Comparison of ENCODE assay signal across 7 cellular contexts in the genomic region with DNA sequence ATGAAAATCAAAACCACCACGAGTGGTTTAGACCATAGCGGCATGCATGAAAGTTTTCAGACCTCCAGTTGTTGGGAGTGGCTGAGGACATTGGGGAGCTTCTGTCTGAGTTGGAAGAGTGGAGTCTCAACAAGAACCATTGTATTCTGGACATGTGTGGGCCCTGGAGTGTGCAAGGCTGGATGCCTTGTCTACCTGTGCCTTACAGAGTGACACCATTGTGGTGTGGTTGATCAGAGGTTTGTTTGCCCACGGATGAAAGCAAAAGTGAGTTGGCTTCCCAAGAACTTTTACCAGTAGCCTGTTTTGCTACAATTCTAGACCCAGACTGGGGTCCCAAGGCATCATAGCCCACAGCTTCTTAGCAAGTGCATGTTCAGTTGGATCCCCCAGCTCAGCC. TPM values are rescaled to one million over a fixed set of nuclear protein-coding genes. Genes with fewer than 3 reads are reported as not detected.
DNase-seq lines count a peak whose midpoint lies in the region; ATAC-seq, FAIRE-seq and TF ChIP-seq lines count a peak whose summit lies in the region.
"Not testable (repeated sequence)": the region's sequence is repeated elsewhere in the genome, so short reads cannot be mapped to it uniquely, and the experiment has no call there.

No MANE protein-coding gene starts in this region.

- not testable (repeated sequence) for H3K27ac ChIP-seq in K562 (ENCODE audit: extremely low read depth, low read depth, low read length)

- H3K27me3 Mint-ChIP-seq in activated CD4-positive, alpha-beta T cell treated with anti-CD3 and anti-CD28 coated beads for 36 hours; activated CD8-positive, alpha-beta T cell treated with anti-CD3 and anti-CD28 coated beads for 36 hours; activated naive CD8-positive, alpha-beta T cell treated with anti-CD3 and anti-CD28 coated beads, Interleukin-2, amount 50 U/mL, for 24 hours: not testable (repeated sequence)

- POLR2A ChIA-PET in activated CD4-positive, alpha-beta T cell treated with anti-CD3 and anti-CD28 coated beads for 36 hours (lab: Charles Lee); activated CD8-positive, alpha-beta T cell treated with anti-CD3 and anti-CD28 coated beads for 36 hours (lab: Charles Lee); K562 (lab: Yijun Ruan, JAX): not testable (repeated sequence)

- WGBS in K562 (ENCODE audit: insufficient coverage, low coverage, missing lambda C conversion rate) = 91% methylated on average over 3 of the region's 3 CpGs

- TF ChIP-seq POLR2A in K562 (conservative IDR thresholded peaks at IDR 0.05) = not testable (repeated sequence)

- not testable (repeated sequence) for H3K27me3 ChIP-seq in K562 (ENCODE audit: control insufficient read depth in 2 of 2, insufficient read depth in 2 of 2, low read length in 2 of 2)

- not testable (repeated sequence) for H4K20me1 ChIP-seq in K562 (replicated peaks; ENCODE audit: control insufficient read depth, insufficient read depth, low read length)

- H3K9me1 ChIP-seq in K562 (ENCODE audit: control insufficient read depth, insufficient read depth, low read length) = not testable (repeated sequence)

- not testable (repeated sequence) for H3K4me1 Mint-ChIP-seq in activated CD4-positive, alpha-beta T cell treated with anti-CD3 and anti-CD28 coated beads for 36 hours; activated CD8-positive, alpha-beta T cell treated with anti-CD3 and anti-CD28 coated beads for 36 hours (ENCODE audit: low read depth)
- H3K4me1 Mint-ChIP-seq in activated naive CD8-positive, alpha-beta T cell treated with anti-CD3 and anti-CD28 coated beads, Interleukin-2, amount 50 U/mL, for 24 hours = peaks cover 13% of the 10 kb centered on the region

- not testable (repeated sequence) for DNase-seq in activated CD4-positive, alpha-beta T cell treated with anti-CD3 and anti-CD28 coated beads for 36 hours; activated naive CD8-positive, alpha-beta T cell treated with anti-CD3 and anti-CD28 coated beads, Interleukin-2, amount 50 U/mL, for 24 hours; K562 (ENCODE audit: extremely low read depth in 1 of 4, low spot score in 3 of 4); stimulated activated naive CD8-positive, alpha-beta T cell treated with anti-CD3 and anti-CD28 coated beads, Interleukin-15, Interleukin-2, amounts not matched to agents 100 U/mL and 50 U/mL, for 24 hours
- peak; percentile 8 for DNase-seq in activated CD4-positive, alpha-beta T cell treated with anti-CD3 and anti-CD28 coated beads for 48 hours
- peak; percentile 2 for DNase-seq in activated CD8-positive, alpha-beta T cell treated with anti-CD3 and anti-CD28 coated beads for 36 hours
- peak; percentile 23 for DNase-seq in stimulated activated CD8-positive, alpha-beta memory T cell treated with anti-CD3 and anti-CD28 coated beads, Interleukin-4, amount 100 ng/mL, for 48 hours

- not testable (repeated sequence) for FAIRE-seq in K562 (lab: Jason Lieb, UNC)

- not testable (repeated sequence) for H3K9me3 Mint-ChIP-seq in activated CD4-positive, alpha-beta T cell treated with anti-CD3 and anti-CD28 coated beads for 36 hours (ENCODE audit: low read depth); activated CD8-positive, alpha-beta T cell treated with anti-CD3 and anti-CD28 coated beads for 36 hours; activated naive CD8-positive, alpha-beta T cell treated with anti-CD3 and anti-CD28 coated beads, Interleukin-2, amount 50 U/mL, for 24 hours

- not testable (repeated sequence) for TF ChIP-seq CTCF in activated CD8-positive, alpha-beta T cell treated with anti-CD3 and anti-CD28 coated beads for 36 hours (IDR thresholded peaks at IDR 0.05); K562 (IDR thresholded peaks at IDR 0.05 in 2 of 3, conservative IDR thresholded peaks at IDR 0.05 in 1 of 3; ENCODE audit: insufficient read depth in 2 of 3, low read depth in 1 of 3, low read length in 3 of 3)

- in situ Hi-C loops in K562 (cut with MboI) = not testable (repeated sequence)

- not testable (repeated sequence) for H3K4me3 ChIP-seq in K562

- H3K4me2 ChIP-seq in K562 (ENCODE audit: insufficient read depth, low read length) = not testable (repeated sequence)

- H3K36me3 ChIP-seq in K562 (ENCODE audit: control insufficient read depth, insufficient read depth, low read length) = not testable (repeated sequence)

- H3K9ac ChIP-seq in K562 (ENCODE audit: insufficient read depth in 1 of 2, low read depth in 2 of 2, low read length in 2 of 2) = not testable (repeated sequence)

- not testable (repeated sequence) for H3K4me3 Mint-ChIP-seq in activated CD4-positive, alpha-beta T cell treated with anti-CD3 and anti-CD28 coated beads for 36 hours; activated CD8-positive, alpha-beta T cell treated with anti-CD3 and anti-CD28 coated beads for 36 hours; activated naive CD8-positive, alpha-beta T cell treated with anti-CD3 and anti-CD28 coated beads, Interleukin-2, amount 50 U/mL, for 24 hours

- TF ChIP-seq RAD21 in K562 (CRISPR knock-in tag; conservative IDR thresholded peaks at IDR 0.05 in 1 of 2, IDR thresholded peaks at IDR 0.05 in 1 of 2) = not testable (repeated sequence)

- H2AFZ ChIP-seq in K562 (ENCODE audit: low read depth, low read length) = not testable (repeated sequence)

- CTCF ChIA-PET in activated CD4-positive, alpha-beta T cell treated with anti-CD3 and anti-CD28 coated beads for 36 hours (lab: Charles Lee); activated CD8-positive, alpha-beta T cell treated with anti-CD3 and anti-CD28 coated beads for 36 hours (lab: Charles Lee); K562 (lab: Yijun Ruan, JAX; ENCODE audit: low intra/inter-chr PET ratio): not testable (repeated sequence)

- H3K27ac Mint-ChIP-seq in activated CD4-positive, alpha-beta T cell treated with anti-CD3 and anti-CD28 coated beads for 36 hours; activated CD8-positive, alpha-beta T cell treated with anti-CD3 and anti-CD28 coated beads for 36 hours; activated naive CD8-positive, alpha-beta T cell treated with anti-CD3 and anti-CD28 coated beads, Interleukin-2, amount 50 U/mL, for 24 hours: not testable (repeated sequence)

- BruUV-seq in K562 (replicated peaks; lab: Mats Ljungman, UMichigan) = not testable (repeated sequence)

- not testable (repeated sequence) for H3K4me1 ChIP-seq in K562 (replicated peaks in 1 of 2; ENCODE audit: control insufficient read depth in 2 of 2, insufficient read depth in 2 of 2, low read length in 2 of 2)

- H3K36me3 Mint-ChIP-seq in activated CD4-positive, alpha-beta T cell treated with anti-CD3 and anti-CD28 coated beads for 36 hours (ENCODE audit: low read depth) = peaks cover 14% of the 10 kb centered on the region
- peaks cover 11% of the 10 kb centered on the region for H3K36me3 Mint-ChIP-seq in activated CD8-positive, alpha-beta T cell treated with anti-CD3 and anti-CD28 coated beads for 36 hours (ENCODE audit: low read depth)
- H3K36me3 Mint-ChIP-seq in activated naive CD8-positive, alpha-beta T cell treated with anti-CD3 and anti-CD28 coated beads, Interleukin-2, amount 50 U/mL, for 24 hours (ENCODE audit: low read depth) = peaks cover 11% of the 10 kb centered on the region

- ATAC-seq in activated CD4-positive, alpha-beta T cell treated with anti-CD3 and anti-CD28 coated beads for 36 hours = peak; percentile 33
- not testable (repeated sequence) for ATAC-seq in activated CD8-positive, alpha-beta T cell treated with anti-CD3 and anti-CD28 coated beads for 36 hours
- ATAC-seq in activated naive CD8-positive, alpha-beta T cell treated with anti-CD3 and anti-CD28 coated beads, Interleukin-2, amount 50 U/mL, for 24 hours = peak; percentile 63
- ATAC-seq in K562 = 0 out of 3 replicates have a peak, but pooled peaks have one; percentile 49
- peak; percentile 63 for ATAC-seq in stimulated activated naive CD8-positive, alpha-beta T cell treated with anti-CD3 and anti-CD28 coated beads, Interleukin-15, Interleukin-2, amounts not matched to agents 100 U/mL and 50 U/mL, for 24 hours

- not testable (repeated sequence) for H3K9me3 ChIP-seq in K562 (replicated peaks; ENCODE audit: control insufficient read depth, insufficient read depth, low read depth, low read length)

- not testable (repeated sequence) for TF ChIP-seq EP300 in K562 (IDR thresholded peaks at IDR 0.05; ENCODE audit: low read length)

- not testable (repeated sequence) for H3K79me2 ChIP-seq in K562 (ENCODE audit: control insufficient read depth, insufficient read depth, low read length)

- intact Hi-C loops in activated CD4-positive, alpha-beta T cell treated with anti-CD3 and anti-CD28 coated beads for 36 hours (cut with DNase I, micrococcal nuclease); activated CD8-positive, alpha-beta T cell treated with anti-CD3 and anti-CD28 coated beads for 36 hours (cut with micrococcal nuclease); K562 (cut with micrococcal nuclease): not testable (repeated sequence)

RNA-seq across cellular contexts. Expression of gene AGAP6, which starts 10.4 kb away (rescaled TPM):
- total RNA-seq in activated CD4-positive, alpha-beta T cell treated with anti-CD3 and anti-CD28 coated beads for 36 hours = 10 to 100 TPM; 21.3 to 24.6 TPM
- total RNA-seq in activated CD8-positive, alpha-beta T cell treated with anti-CD3 and anti-CD28 coated beads for 36 hours = 10 to 100 TPM; 13.8 to 15.1 TPM
- 67.2 and 94.4 TPM in 2 replicates for total RNA-seq in K562 (2011; cell fraction: chromatin; rRNA removed; ENCODE audit: low replicate concordance)
- total RNA-seq in K562 (2011; cell fraction: nucleolus; rRNA removed) = 42.4 and 48.8 TPM in 2 replicates
- 49.4 and 53.1 TPM in 2 replicates for total RNA-seq in K562 (2011; cell fraction: nucleoplasm; rRNA removed)
- total RNA-seq in K562 (2014; rRNA removed) (17.8 and 19.3 TPM in 2 replicates), K562 (2014; rRNA removed; fragmentation: Illumina TruSeq; extraction: Trizol) (15.2 and 16.9 TPM in 2 replicates), K562 (2015; rRNA removed; fragmentation: Illumina TruSeq; extraction: Trizol) (18.3 and 18.4 TPM in 2 replicates), K562 (2021) (22.3 and 23.3 TPM in 2 replicates)
- polyA plus RNA-seq in K562 (2011; rRNA removed) (46.8 and 53.3 TPM in 2 replicates), K562 (2014; fragmentation: Illumina TruSeq; extraction: Trizol) (29.8 and 36.4 TPM in 2 replicates), K562 (2014; fragmentation: Nextera tagmentation; extraction: Ambion mirVana) (1 to 10 TPM; 1.0 to 4.3 TPM), K562 (2014; rRNA removed) (43.8 and 45.8 TPM in 2 replicates)
- 20.5 and 23.4 TPM in 2 replicates for polyA plus RNA-seq in K562 (2011; cell fraction: cytosol; rRNA removed)
- polyA plus RNA-seq in K562 (2011; cell fraction: nucleus; rRNA removed) = 275 and 319 TPM in 2 replicates
- polyA plus RNA-seq in K562 (2012) = 21.4 and 26.7 TPM in 2 replicates
- polyA minus RNA-seq in K562 (2011; rRNA and poly(A)+ RNA removed) = 7.7 and 8.9 TPM in 2 replicates
- 2.2 and 4.1 TPM in 2 replicates for polyA minus RNA-seq in K562 (2011; cell fraction: cytosol; rRNA and poly(A)+ RNA removed)
- polyA minus RNA-seq in K562 (2011; cell fraction: nucleus; rRNA and poly(A)+ RNA removed) = 17.6 and 20.5 TPM in 2 replicates

RNA-seq across cellular contexts. Expression of gene TIMM23B, which starts 35.9 kb away (rescaled TPM):
- 10 to 100 TPM; 21.3 to 27.3 TPM for total RNA-seq in activated CD4-positive, alpha-beta T cell treated with anti-CD3 and anti-CD28 coated beads for 36 hours
- 10 to 100 TPM; 17.4 to 17.6 TPM for total RNA-seq in activated CD8-positive, alpha-beta T cell treated with anti-CD3 and anti-CD28 coated beads for 36 hours
- 133 and 176 TPM in 2 replicates for total RNA-seq in K562 (2011; cell fraction: chromatin; rRNA removed; ENCODE audit: low replicate concordance)
- total RNA-seq in K562 (2011; cell fraction: nucleolus; rRNA removed) = 84.7 and 87.8 TPM in 2 replicates
- total RNA-seq in K562 (2011; cell fraction: nucleoplasm; rRNA removed) = 120 and 165 TPM in 2 replicates
- total RNA-seq in K562 (2014; rRNA removed) (25.8 and 34.5 TPM in 2 replicates), K562 (2014; rRNA removed; fragmentation: Illumina TruSeq; extraction: Trizol) (19.9 and 21.0 TPM in 2 replicates), K562 (2015; rRNA removed; fragmentation: Illumina TruSeq; extraction: Trizol) (23.4 and 24.7 TPM in 2 replicates), K562 (2021) (26.9 and 28.8 TPM in 2 replicates)
- polyA plus RNA-seq in K562 (2011; rRNA removed) (28.5 and 37.0 TPM in 2 replicates), K562 (2014; fragmentation: Illumina TruSeq; extraction: Trizol) (20.9 and 24.7 TPM in 2 replicates), K562 (2014; fragmentation: Nextera tagmentation; extraction: Ambion mirVana) (10 to 100 TPM in 1 of 2 experiments, 1 to 10 TPM in 1; 7.2 to 11.0 TPM), K562 (2014; rRNA removed) (38.7 and 40.2 TPM in 2 replicates)
- 11.2 and 16.4 TPM in 2 replicates for polyA plus RNA-seq in K562 (2011; cell fraction: cytosol; rRNA removed)
- polyA plus RNA-seq in K562 (2011; cell fraction: nucleus; rRNA removed) = 92.6 and 110 TPM in 2 replicates
- polyA plus RNA-seq in K562 (2012) = 12.2 and 16.9 TPM in 2 replicates
- 36.5 and 36.7 TPM in 2 replicates for polyA minus RNA-seq in K562 (2011; rRNA and poly(A)+ RNA removed)
- 13.9 and 17.4 TPM in 2 replicates for polyA minus RNA-seq in K562 (2011; cell fraction: cytosol; rRNA and poly(A)+ RNA removed)
- polyA minus RNA-seq in K562 (2011; cell fraction: nucleus; rRNA and poly(A)+ RNA removed) = 60.5 and 80.3 TPM in 2 replicates

RNA-seq across cellular contexts. Expression of gene PARG, which starts 35.9 kb away (rescaled TPM):
- total RNA-seq in activated CD4-positive, alpha-beta T cell treated with anti-CD3 and anti-CD28 coated beads for 36 hours = 10 to 100 TPM; 33.9 to 36.1 TPM
- 10 to 100 TPM; 26.7 to 30.0 TPM for total RNA-seq in activated CD8-positive, alpha-beta T cell treated with anti-CD3 and anti-CD28 coated beads for 36 hours
- total RNA-seq in K562 (2011; cell fraction: chromatin; rRNA removed; ENCODE audit: low replicate concordance) = 59.7 and 180 TPM in 2 replicates
- total RNA-seq in K562 (2011; cell fraction: nucleolus; rRNA removed) = 35.4 and 44.0 TPM in 2 replicates
- total RNA-seq in K562 (2011; cell fraction: nucleoplasm; rRNA removed) = 66.9 and 101 TPM in 2 replicates
- 37.1 and 39.2 TPM in 2 replicates for total RNA-seq in K562 (2014; rRNA removed)
- total RNA-seq in K562 (2014; rRNA removed; fragmentation: Illumina TruSeq; extraction: Trizol) = 45.9 and 55.4 TPM in 2 replicates
- total RNA-seq in K562 (2015; rRNA removed; fragmentation: Illumina TruSeq; extraction: Trizol) = 46.0 and 49.9 TPM in 2 replicates
- 38.6 and 44.7 TPM in 2 replicates for total RNA-seq in K562 (2021)
- 25.5 and 28.8 TPM in 2 replicates for polyA plus RNA-seq in K562 (2011; rRNA removed)
- 11.9 and 14.5 TPM in 2 replicates for polyA plus RNA-seq in K562 (2011; cell fraction: cytosol; rRNA removed)
- 31.4 and 32.9 TPM in 2 replicates for polyA plus RNA-seq in K562 (2011; cell fraction: nucleus; rRNA removed)
- 20.6 and 21.0 TPM in 2 replicates for polyA plus RNA-seq in K562 (2012)
- polyA plus RNA-seq in K562 (2014; fragmentation: Illumina TruSeq; extraction: Trizol) = 27.6 and 28.4 TPM in 2 replicates
- 1 to 10 TPM; 8.5 to 9.9 TPM for polyA plus RNA-seq in K562 (2014; fragmentation: Nextera tagmentation; extraction: Ambion mirVana)
- 26.4 and 29.6 TPM in 2 replicates for polyA plus RNA-seq in K562 (2014; rRNA removed)
- polyA minus RNA-seq in K562 (2011; rRNA and poly(A)+ RNA removed) = 79.5 and 81.7 TPM in 2 replicates
- polyA minus RNA-seq in K562 (2011; cell fraction: cytosol; rRNA and poly(A)+ RNA removed) = 22.2 and 26.8 TPM in 2 replicates
- polyA minus RNA-seq in K562 (2011; cell fraction: nucleus; rRNA and poly(A)+ RNA removed) = 56.0 and 88.5 TPM in 2 replicates
